In genomic region chr2:73233932-73234832, GRCh38 we compare ENCODE assay signal across 8 cellular contexts. TPM values are rescaled to one million over a fixed set of nuclear protein-coding genes. Genes with fewer than 3 reads are reported as not detected.
DNase-seq lines count a peak whose midpoint lies in the region; ATAC-seq and TF ChIP-seq lines count a peak whose summit lies in the region.

TSS of gene CCT7 (plus strand) at chr2:73234308. CDS start at chr2:73234379, 71 bp downstream.

- peak within 1 kb of the TSS; percentile 99 for H3K4me2 ChIP-seq in parathyroid adenoma (ENCODE audit: low read length)

- H3K9ac ChIP-seq in parathyroid adenoma, result peak within 1 kb of the TSS; percentile 88

- H3K4me3 ChIP-seq in GM12875 (ENCODE audit: low read depth, low read length), result peak within 1 kb of the TSS; percentile 84
- peak within 1 kb of the TSS; percentile 71 for H3K4me3 ChIP-seq in parathyroid adenoma (ENCODE audit: low read depth, low read length)
- peak within 1 kb of the TSS; percentile 69 to 86 for H3K4me3 ChIP-seq in tibial artery

- H3K27ac ChIP-seq in parathyroid adenoma (peak within 1 kb of the TSS; percentile 95), tibial artery (peak within 1 kb of the TSS; percentile 90 to 92)

- H3K4me1 ChIP-seq in parathyroid adenoma, result peaks cover 7% of the 10 kb centered on the region
- peaks cover 0 to 44% (median 30%) of the 10 kb centered on the region in 4 donors for H3K4me1 ChIP-seq in tibial artery

- ATAC-seq in HG02763 (IDR thresholded peaks at IDR 0.05; ENCODE audit: unreplicated experiment) (peak; percentile 56), Right ventricle myocardium superior (ENCODE audit: poor library complexity) (peak; percentile 93)

- intact Hi-C loops in Right ventricle myocardium superior (cut with DNase I), result no loop called here
- intact Hi-C loops in tibial artery (cut with DNase I; ENCODE audit: low total_unique reads), result loop anchor here (10.0 kb wide), 1 partner anchor 151 kb away; the partner anchor contains the start of gene ALMS1

- H3K9me3 ChIP-seq in parathyroid adenoma (ENCODE audit: control insufficient read depth, low read length) (no peaks in the 10 kb centered on the region), tibial artery (no peaks in the 10 kb centered on the region)

- TF ChIP-seq CTCF in GM12875 (IDR thresholded peaks at IDR 0.05; ENCODE audit: borderline replicate concordance, insufficient read depth, low read depth, low read length) (no peak), parathyroid adenoma (IDR thresholded peaks at IDR 0.05) (no peak), tibial artery (IDR thresholded peaks at IDR 0.05) (no peak)

- H3K27me3 ChIP-seq in parathyroid adenoma (ENCODE audit: control insufficient read depth, insufficient read depth, low read length) (no peaks in the 10 kb centered on the region), tibial artery (no peaks in the 10 kb centered on the region)

- DNase-seq in NCI-H1417 treated with DMSO at 0.1 percent for 48 hours (lab: John Stamatoyannopoulos, UW) (peak; percentile 70), SW 1271 (lab: John Stamatoyannopoulos, UW) (peak; percentile 79 to 91), Right ventricle myocardium superior (peak; percentile 91), tibial artery (peak; percentile 94)
- peak; percentile 69 for DNase-seq in activated naive CD8-positive, alpha-beta T cell treated with anti-CD3 and anti-CD28 coated beads, Interleukin-2, amount 50 U/mL, for 16 hours (ENCODE audit: low read depth, low spot score)

- peak within 1 kb of the TSS; percentile 98 for H2AFZ ChIP-seq in parathyroid adenoma

- no peaks in the 10 kb centered on the region for H3K36me3 ChIP-seq in parathyroid adenoma (ENCODE audit: control insufficient read depth, insufficient read depth, low read length)
- peaks cover 3 to 18% (median 12%) of the 10 kb centered on the region in 3 donors for H3K36me3 ChIP-seq in tibial artery

- H3K79me2 ChIP-seq in parathyroid adenoma, result peaks cover 16% of the 10 kb centered on the region

RNA-seq across cellular contexts. Expression of gene CCT7, which starts in this region (rescaled TPM):
- 194 TPM for total RNA-seq in Right ventricle myocardium superior

Comparison
In these comparisons a context has a peak if more than half of its experiments do, and no peak if none do; other contexts are left out.
1. Peak in every context shown above with its lines: DNase-seq, ATAC-seq, H3K4me3 ChIP-seq and H3K27ac ChIP-seq.